8 cellular contexts compared by ENCODE assay signal in the genomic region with DNA sequence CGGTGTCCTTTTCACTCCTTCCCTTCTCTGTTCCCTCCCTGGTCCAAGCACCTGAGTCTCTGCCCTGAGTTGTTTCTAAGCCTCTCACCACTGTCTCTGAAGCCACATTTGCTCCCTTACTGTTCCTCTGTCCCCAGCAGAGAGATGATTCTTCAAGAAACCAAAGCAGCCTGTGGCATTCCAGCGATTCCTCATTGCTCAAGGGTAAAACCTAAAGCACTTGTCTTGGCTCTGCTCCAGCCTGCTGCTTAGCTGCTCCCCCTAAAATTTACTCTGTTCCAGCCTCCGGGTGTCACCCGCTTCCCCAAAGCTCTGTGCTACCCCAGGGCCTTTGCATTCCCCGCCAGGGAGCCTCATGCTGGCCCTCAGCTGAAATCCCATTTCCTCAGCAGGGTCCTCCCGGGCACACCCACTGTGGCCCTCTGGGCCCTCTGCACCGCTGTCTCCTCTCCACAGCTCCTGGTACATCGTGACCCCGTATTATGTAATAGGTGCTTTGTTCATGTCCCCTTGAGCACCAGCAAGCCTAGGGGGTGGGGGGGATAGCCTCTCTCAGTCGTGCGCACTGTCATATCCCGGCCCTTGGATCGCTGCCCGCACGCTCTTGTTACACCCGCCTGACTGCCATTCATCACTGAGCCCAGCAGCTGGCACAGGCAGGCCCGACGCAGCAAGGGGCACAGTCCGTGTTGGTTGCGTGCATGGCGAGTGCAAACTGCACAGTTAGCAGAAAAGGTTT. TPM values are rescaled to one million over a fixed set of nuclear protein-coding genes. Genes with fewer than 3 reads are reported as not detected.
DNase-seq lines count a peak whose midpoint lies in the region; ATAC-seq and TF ChIP-seq lines count a peak whose summit lies in the region.
"Had no signal": no experiment of that assay in that cellular context is flagged by ENCODE, and none has a peak within 500 bp of the region (broad histone marks: within the 10 kb centered on the region; RNA-seq: fewer than 3 reads in every experiment).

No MANE protein-coding gene starts in this region.

- no peaks in the 10 kb centered on the region for H3K27me3 ChIP-seq in CD8-positive, alpha-beta memory T cell (ENCODE audit: insufficient read depth, low read length, poor library complexity, severe bottlenecking)
- H3K27me3 ChIP-seq: ovary had no signal

- peak overlapping the region; percentile 46 for H3K27ac Mint-ChIP-seq in progenitor cell of endocrine pancreas
- peak overlapping the region in 4 of 8 donors; percentile 20 to 73 (median 51) for H3K27ac Mint-ChIP-seq in CD8-positive, alpha-beta memory T cell

- no peaks in the 10 kb centered on the region for H3K27me3 Mint-ChIP-seq in progenitor cell of endocrine pancreas
- no peaks in the 10 kb centered on the region for H3K27me3 Mint-ChIP-seq in CD8-positive, alpha-beta memory T cell

- peak; percentile 82 for DNase-seq in NCI-H1417 treated with DMSO at 0.1 percent for 48 hours (lab: John Stamatoyannopoulos, UW)
- DNase-seq in cerebellum (ENCODE audit: low spot score), result peak; percentile 85
- DNase-seq in progenitor cell of endocrine pancreas (ENCODE audit: low spot score, unreplicated experiment), result no peak
- DNase-seq in CD8-positive, alpha-beta memory T cell, result no peak
- DNase-seq: NCI-H1048, ovary had no signal

- no peak overlapping the region for H3K4me3 Mint-ChIP-seq in progenitor cell of endocrine pancreas (ENCODE audit: low read depth)
- peak overlapping the region in 1 of 7 donors; percentile 10 for H3K4me3 Mint-ChIP-seq in CD8-positive, alpha-beta memory T cell

- CTCF ChIA-PET in CD8-positive, alpha-beta memory T cell (lab: Charles Lee), result interaction anchor here (0.5 to 1.7 kb wide), 3 partner anchors 11 to 40 kb away, joined by 3 to 4 read pairs (median 4); no protein-coding TSS in a partner anchor

- POLR2A ChIA-PET in CD8-positive, alpha-beta memory T cell (lab: Charles Lee), result interaction anchor here (0.7 kb wide), 1 partner anchor 12 kb away, joined by 6 read pairs; no protein-coding TSS in a partner anchor

- H3K9me3 Mint-ChIP-seq in progenitor cell of endocrine pancreas (ENCODE audit: low read depth), result no peaks in the 10 kb centered on the region
- no peaks in the 10 kb centered on the region for H3K9me3 Mint-ChIP-seq in CD8-positive, alpha-beta memory T cell

- H3K9me3 ChIP-seq in CD8-positive, alpha-beta memory T cell (ENCODE audit: low read length), result no peaks in the 10 kb centered on the region
- H3K9me3 ChIP-seq: ovary had no signal

- no peak overlapping the region for H3K4me3 ChIP-seq in CD8-positive, alpha-beta memory T cell (ENCODE audit: low read length)
- H3K4me3 ChIP-seq: ovary had no signal

- peaks cover 2% of the 10 kb centered on the region for H3K4me1 ChIP-seq in CD8-positive, alpha-beta memory T cell (ENCODE audit: insufficient read depth, low read length)

- peaks cover 18% of the 10 kb centered on the region for H3K4me1 Mint-ChIP-seq in progenitor cell of endocrine pancreas (ENCODE audit: low read depth)
- H3K4me1 Mint-ChIP-seq in CD8-positive, alpha-beta memory T cell, result peaks cover 16 to 54% (median 22%) of the 10 kb centered on the region in 3 donors

- ATAC-seq in GM19452 (IDR thresholded peaks at IDR 0.05; ENCODE audit: unreplicated experiment) (no peak), GM21447 (IDR thresholded peaks at IDR 0.05; ENCODE audit: unreplicated experiment) (no peak)

- no peak for TF ChIP-seq CTCF in progenitor cell of endocrine pancreas (IDR thresholded peaks at IDR 0.05; ENCODE audit: unreplicated experiment)

- H3K36me3 ChIP-seq in CD8-positive, alpha-beta memory T cell (ENCODE audit: insufficient read depth, low read length), result no peaks in the 10 kb centered on the region
- H3K36me3 ChIP-seq: ovary had no signal

- H3K36me3 Mint-ChIP-seq in progenitor cell of endocrine pancreas (ENCODE audit: insufficient read depth), result peaks cover 4% of the 10 kb centered on the region
- H3K36me3 Mint-ChIP-seq in CD8-positive, alpha-beta memory T cell, result peaks cover 0 to 48% (median 2%) of the 10 kb centered on the region in 3 donors

- no peak overlapping the region for H3K27ac ChIP-seq in CD8-positive, alpha-beta memory T cell (ENCODE audit: low read depth, low read length)
- H3K27ac ChIP-seq: ovary had no signal

RNA-seq across cellular contexts. Expression of gene TECR, which starts 15.8 kb away (rescaled TPM):
- 15.7 TPM for total RNA-seq in cerebellum
- total RNA-seq in progenitor cell of endocrine pancreas, result 170 and 186 TPM in 2 replicates
- 100 to 1,000 TPM; 114 to 123 TPM for total RNA-seq in CD8-positive, alpha-beta memory T cell
- polyA plus RNA-seq in CD8-positive, alpha-beta memory T cell, result 268 TPM

RNA-seq across cellular contexts. Expression of gene NDUFB7, which starts 26.7 kb away (rescaled TPM):
- total RNA-seq in cerebellum, result 93.8 TPM
- 117 and 120 TPM in 2 replicates for total RNA-seq in progenitor cell of endocrine pancreas
- 100 to 1,000 TPM; 123 to 126 TPM for total RNA-seq in CD8-positive, alpha-beta memory T cell
- polyA plus RNA-seq in CD8-positive, alpha-beta memory T cell, result 235 TPM

RNA-seq across cellular contexts. Expression of gene DNAJB1, which starts 26.9 kb away (rescaled TPM):
- total RNA-seq in cerebellum (26.3 TPM), progenitor cell of endocrine pancreas (94.7 and 97.0 TPM in 2 replicates)
- total RNA-seq in CD8-positive, alpha-beta memory T cell, result 100 to 1,000 TPM in 1 of 2 experiments, 10 to 100 TPM in 1; 98.6 to 103 TPM
- 385 TPM for polyA plus RNA-seq in CD8-positive, alpha-beta memory T cell

RNA-seq across cellular contexts. Expression of gene CLEC17A, which starts 37.7 kb away (rescaled TPM):
- not detected for total RNA-seq in cerebellum
- not detected in 2 replicates for total RNA-seq in progenitor cell of endocrine pancreas
- total RNA-seq in CD8-positive, alpha-beta memory T cell, result 1 to 10 TPM in 1 of 2 experiments, under 1 TPM in 1; 0.72 to 1.5 TPM
- polyA plus RNA-seq in CD8-positive, alpha-beta memory T cell, result not detected

RNA-seq across cellular contexts. Expression of gene GIPC1, which starts 49.2 kb away (rescaled TPM):
- total RNA-seq in cerebellum, result 25.8 TPM
- total RNA-seq in progenitor cell of endocrine pancreas, result 66.5 and 77.4 TPM in 2 replicates
- 10 to 100 TPM; 32.7 to 36.7 TPM for total RNA-seq in CD8-positive, alpha-beta memory T cell
- polyA plus RNA-seq in CD8-positive, alpha-beta memory T cell, result 43.4 TPM

Comparison
In these comparisons a context has a peak if more than half of its experiments do, and no peak if none do; other contexts are left out.
1. DNase-seq: peak in NCI-H1417 treated with DMSO at 0.1 percent for 48 hours (single experiment) and cerebellum (single experiment); none in progenitor cell of endocrine pancreas (single experiment) and CD8-positive, alpha-beta memory T cell (0 of 5).